ENCODE assay signal across 16 cellular contexts in genomic region chr22:48488149-48488551, GRCh38.
DNase-seq lines count a peak whose midpoint lies in the region; ATAC-seq and TF ChIP-seq lines count a peak whose summit lies in the region.
"Had no signal": no experiment of that assay in that cellular context is flagged by ENCODE, and none has a peak within 500 bp of the region (broad histone marks: within the 10 kb centered on the region; RNA-seq: fewer than 3 reads in every experiment).

No MANE protein-coding gene starts in this region.

- TF ChIP-seq POLR2A in esophagus muscularis mucosa (IDR thresholded peaks at IDR 0.05; ENCODE audit: low read depth): no peak

- CTCF ChIA-PET in A673 (lab: Charles Lee): no interaction called here

- H3K36me3 ChIP-seq in A673 (ENCODE audit: insufficient read depth, low read length, poor library complexity, severe bottlenecking) (no peaks in the 10 kb centered on the region), esophagus muscularis mucosa (no peaks in the 10 kb centered on the region)

- WGBS in esophagus muscularis mucosa: 65% methylated on average over 5 of the region's 5 CpGs

- POLR2A ChIA-PET in A673 (lab: Charles Lee; ENCODE audit: low non-redundant PET): no interaction called here

- H3K9me3 ChIP-seq in A673 (ENCODE audit: low read depth, low read length, poor library complexity, severe bottlenecking): no peaks in the 10 kb centered on the region
- H3K9me3 ChIP-seq in esophagus muscularis mucosa: no peaks in the 10 kb centered on the region

- intact Hi-C loops in A673 (cut with micrococcal nuclease; ENCODE audit: unreplicated experiment) (no loop called here), esophagus muscularis mucosa (cut with DNase I) (no loop called here)

- H3K4me1 ChIP-seq in A673 (ENCODE audit: insufficient read depth, low read length, poor library complexity, severe bottlenecking) (peaks cover 16% of the 10 kb centered on the region), esophagus muscularis mucosa (peaks cover 5 to 30% (median 21%) of the 10 kb centered on the region in 4 donors)

- no peak for ATAC-seq in esophagus mucosa
- no peak for ATAC-seq in GM18858 (IDR thresholded peaks at IDR 0.05; ENCODE audit: unreplicated experiment)
- ATAC-seq: sciatic nerve; stimulated activated naive B cell treated with anti-CD40 and anti-IgM and Interleukin-4, amounts not matched to agents 10 μg/mL and 1 μg/mL and 100 μg/mL, for 72 hours had no signal

- no peaks in the 10 kb centered on the region for H3K27me3 ChIP-seq in A673 (replicated peaks; ENCODE audit: insufficient read depth, low read depth, low read length, poor library complexity)
- H3K27me3 ChIP-seq in esophagus muscularis mucosa: peaks cover 0 to 80% (median 23%) of the 10 kb centered on the region in 4 donors

- DNase-seq in A673 (ENCODE audit: low spot score) (no peak), astrocyte of the cerebellum (ENCODE audit: low read depth) (no peak), left kidney (ENCODE audit: low read depth, low spot score) (peak; percentile 55), esophagus muscularis mucosa (ENCODE audit: extremely low spot score) (no peak), UCSD-AML1 (lab: John Stamatoyannopoulos, UW; ENCODE audit: unreplicated experiment) (no peak)
- DNase-seq: activated CD4-positive, CD25-positive, alpha-beta regulatory T cell treated with anti-CD3 and anti-CD28 coated beads, Interleukin-2, amount 50 U/mL, for 72 hours; activated CD8-positive, alpha-beta memory T cell treated with anti-CD3 and anti-CD28 coated beads, Interleukin-2, amount 50 U/mL, for 4 hours; activated naive CD4-positive, alpha-beta T cell treated with Interleukin-2 at 50 U/mL for 16 hours; immature natural killer cell; MV-4-11; stimulated activated naive B cell treated with anti-CD40 and anti-IgM and Interleukin-4, amounts not matched to agents 10 μg/mL and 1 μg/mL and 100 μg/mL, for 72 hours; trophoblast cell had no signal

- no peak for TF ChIP-seq EP300 in esophagus muscularis mucosa (IDR thresholded peaks at IDR 0.05)

- H3K4me3 ChIP-seq in A673 (ENCODE audit: low read depth, low read length, poor library complexity, severe bottlenecking): no peak overlapping the region
- H3K4me3 ChIP-seq in astrocyte of the cerebellum (ENCODE audit: low read depth, low read length): no peak overlapping the region
- H3K4me3 ChIP-seq in esophagus muscularis mucosa: no peak overlapping the region

- peak; percentile 35 for TF ChIP-seq CTCF in A673 (conservative IDR thresholded peaks at IDR 0.05; ENCODE audit: low read depth, low read length)
- peak; percentile 47 for TF ChIP-seq CTCF in GM12873 (IDR thresholded peaks at IDR 0.05; ENCODE audit: insufficient read depth, low read depth, low read length, missing control alignments)
- TF ChIP-seq CTCF in astrocyte of the cerebellum (IDR thresholded peaks at IDR 0.05; ENCODE audit: low read depth, low read length, missing control alignments): peak; percentile 41
- no peak for TF ChIP-seq CTCF in esophagus muscularis mucosa (IDR thresholded peaks at IDR 0.05)

- BruUV-seq in A673 (replicated peaks; lab: Mats Ljungman, UMichigan): no TSS peak

- in situ Hi-C loops in astrocyte of the cerebellum (cut with HindIII; ENCODE audit: low sequenced_read_pairs): loop anchor here (25.0 kb wide), 1 partner anchor 1651 kb away; no protein-coding TSS in a partner anchor

- no peak overlapping the region for H3K27ac ChIP-seq in A673 (ENCODE audit: low read depth, low read length, poor library complexity, severe bottlenecking)
- H3K27ac ChIP-seq in esophagus muscularis mucosa (replicated peaks in 1 of 4): no peak overlapping the region

Comparison
In these comparisons a context has a peak if more than half of its experiments do, and no peak if none do; other contexts are left out.
1. CTCF ChIP-seq: peak in A673 (single experiment), GM12873 (single experiment) and astrocyte of the cerebellum (single experiment); none in esophagus muscularis mucosa (0 of 3).